In genomic region chr5:154801083-154801482, GRCh38 we compare ENCODE assay signal across 1 cellular context.
TF ChIP-seq lines count a peak whose summit lies in the region.

No MANE protein-coding gene starts in this region.

TF ChIP-seq in HepG2, 621 proteins besides CTCF, POLR2A, EP300 and RAD21:
- TF ChIP-seq TFDP2 (CRISPR knock-in tag; IDR thresholded peaks at IDR 0.05) (no peak), ZBTB34 (CRISPR knock-in tag; IDR thresholded peaks at IDR 0.05) (no peak), DRAP1 (CRISPR knock-in tag; IDR thresholded peaks at IDR 0.05) (no peak), NR1H2 (CRISPR knock-in tag; IDR thresholded peaks at IDR 0.05; ENCODE audit: borderline replicate concordance, low read depth) (no peak)
